Comparison of ENCODE assay signal across 3 cellular contexts in the genomic region with DNA sequence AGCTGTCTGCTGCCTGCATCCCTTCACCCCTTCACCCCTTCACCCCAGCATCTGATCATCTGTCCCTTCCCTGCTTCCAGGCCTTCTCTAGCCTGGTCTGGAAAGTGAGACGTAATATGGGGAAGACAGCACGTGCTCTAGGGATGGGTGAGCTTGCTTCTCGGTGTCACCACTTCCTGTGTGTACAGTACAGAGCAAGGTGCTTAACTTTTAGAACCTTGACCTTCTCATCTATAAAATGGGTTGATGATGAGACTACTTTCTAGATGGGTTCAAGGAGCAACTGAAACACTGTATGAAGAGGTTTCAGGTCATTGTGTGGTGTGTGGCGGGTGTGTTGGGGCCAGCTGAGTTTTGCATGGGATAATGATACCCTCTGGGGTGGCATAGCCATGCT.
TF ChIP-seq lines count a peak whose summit lies in the region.

No MANE protein-coding gene starts in this region.

TF ChIP-seq in SK-N-SH, 30 proteins besides CTCF, POLR2A, EP300 and RAD21 (continues in another document):
- TF ChIP-seq, protein P1, sequence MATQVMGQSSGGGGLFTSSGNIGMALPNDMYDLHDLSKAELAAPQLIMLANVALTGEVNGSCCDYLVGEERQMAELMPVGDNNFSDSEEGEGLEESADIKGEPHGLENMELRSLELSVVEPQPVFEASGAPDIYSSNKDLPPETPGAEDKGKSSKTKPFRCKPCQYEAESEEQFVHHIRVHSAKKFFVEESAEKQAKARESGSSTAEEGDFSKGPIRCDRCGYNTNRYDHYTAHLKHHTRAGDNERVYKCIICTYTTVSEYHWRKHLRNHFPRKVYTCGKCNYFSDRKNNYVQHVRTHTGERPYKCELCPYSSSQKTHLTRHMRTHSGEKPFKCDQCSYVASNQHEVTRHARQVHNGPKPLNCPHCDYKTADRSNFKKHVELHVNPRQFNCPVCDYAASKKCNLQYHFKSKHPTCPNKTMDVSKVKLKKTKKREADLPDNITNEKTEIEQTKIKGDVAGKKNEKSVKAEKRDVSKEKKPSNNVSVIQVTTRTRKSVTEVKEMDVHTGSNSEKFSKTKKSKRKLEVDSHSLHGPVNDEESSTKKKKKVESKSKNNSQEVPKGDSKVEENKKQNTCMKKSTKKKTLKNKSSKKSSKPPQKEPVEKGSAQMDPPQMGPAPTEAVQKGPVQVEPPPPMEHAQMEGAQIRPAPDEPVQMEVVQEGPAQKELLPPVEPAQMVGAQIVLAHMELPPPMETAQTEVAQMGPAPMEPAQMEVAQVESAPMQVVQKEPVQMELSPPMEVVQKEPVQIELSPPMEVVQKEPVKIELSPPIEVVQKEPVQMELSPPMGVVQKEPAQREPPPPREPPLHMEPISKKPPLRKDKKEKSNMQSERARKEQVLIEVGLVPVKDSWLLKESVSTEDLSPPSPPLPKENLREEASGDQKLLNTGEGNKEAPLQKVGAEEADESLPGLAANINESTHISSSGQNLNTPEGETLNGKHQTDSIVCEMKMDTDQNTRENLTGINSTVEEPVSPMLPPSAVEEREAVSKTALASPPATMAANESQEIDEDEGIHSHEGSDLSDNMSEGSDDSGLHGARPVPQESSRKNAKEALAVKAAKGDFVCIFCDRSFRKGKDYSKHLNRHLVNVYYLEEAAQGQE (IDR thresholded peaks at IDR 0.05; ENCODE audit: low read depth, low read length) = no peak
- TF ChIP-seq FOXM1 (IDR thresholded peaks at IDR 0.05; ENCODE audit: low read depth) = no peak
- TF ChIP-seq RCOR1 (IDR thresholded peaks at IDR 0.05; ENCODE audit: low read length) = no peak
- TF ChIP-seq, protein P2, sequence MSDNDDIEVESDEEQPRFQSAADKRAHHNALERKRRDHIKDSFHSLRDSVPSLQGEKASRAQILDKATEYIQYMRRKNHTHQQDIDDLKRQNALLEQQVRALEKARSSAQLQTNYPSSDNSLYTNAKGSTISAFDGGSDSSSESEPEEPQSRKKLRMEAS (IDR thresholded peaks at IDR 0.05; ENCODE audit: low read depth) = no peak
- no peak for TF ChIP-seq YY1 (IDR thresholded peaks at IDR 0.05; ENCODE audit: low read depth)
- TF ChIP-seq, protein P3, sequence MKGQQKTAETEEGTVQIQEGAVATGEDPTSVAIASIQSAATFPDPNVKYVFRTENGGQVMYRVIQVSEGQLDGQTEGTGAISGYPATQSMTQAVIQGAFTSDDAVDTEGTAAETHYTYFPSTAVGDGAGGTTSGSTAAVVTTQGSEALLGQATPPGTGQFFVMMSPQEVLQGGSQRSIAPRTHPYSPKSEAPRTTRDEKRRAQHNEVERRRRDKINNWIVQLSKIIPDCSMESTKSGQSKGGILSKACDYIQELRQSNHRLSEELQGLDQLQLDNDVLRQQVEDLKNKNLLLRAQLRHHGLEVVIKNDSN (IDR thresholded peaks at IDR 0.05; ENCODE audit: borderline replicate concordance, low read depth) = no peak
- no peak for TF ChIP-seq MXI1 (IDR thresholded peaks at IDR 0.05; ENCODE audit: low read depth, low read length)
- no peak for TF ChIP-seq SMC3 (IDR thresholded peaks at IDR 0.05; ENCODE audit: low read depth, low read length)
- no peak for TF ChIP-seq CHD2 (IDR thresholded peaks at IDR 0.05; ENCODE audit: low read length, partially characterized antibody)
- TF ChIP-seq, protein P4, sequence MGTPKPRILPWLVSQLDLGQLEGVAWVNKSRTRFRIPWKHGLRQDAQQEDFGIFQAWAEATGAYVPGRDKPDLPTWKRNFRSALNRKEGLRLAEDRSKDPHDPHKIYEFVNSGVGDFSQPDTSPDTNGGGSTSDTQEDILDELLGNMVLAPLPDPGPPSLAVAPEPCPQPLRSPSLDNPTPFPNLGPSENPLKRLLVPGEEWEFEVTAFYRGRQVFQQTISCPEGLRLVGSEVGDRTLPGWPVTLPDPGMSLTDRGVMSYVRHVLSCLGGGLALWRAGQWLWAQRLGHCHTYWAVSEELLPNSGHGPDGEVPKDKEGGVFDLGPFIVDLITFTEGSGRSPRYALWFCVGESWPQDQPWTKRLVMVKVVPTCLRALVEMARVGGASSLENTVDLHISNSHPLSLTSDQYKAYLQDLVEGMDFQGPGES (IDR thresholded peaks at IDR 0.05; ENCODE audit: low read depth, low read length) = no peak
- no peak for TF ChIP-seq GABPA (IDR thresholded peaks at IDR 0.05; ENCODE audit: low read depth)
- TF ChIP-seq RFX5 (IDR thresholded peaks at IDR 0.05; ENCODE audit: low read length) = no peak
- no peak for TF ChIP-seq NRF1 (IDR thresholded peaks at IDR 0.05; ENCODE audit: low read depth, low read length)
- no peak for TF ChIP-seq ELF1 (IDR thresholded peaks at IDR 0.05)
- no peak for TF ChIP-seq TCF12 (IDR thresholded peaks at IDR 0.05)
- no peak for TF ChIP-seq MEF2A (IDR thresholded peaks at IDR 0.05; ENCODE audit: borderline replicate concordance, low read depth)
- TF ChIP-seq EZH2phosphoT487 (IDR thresholded peaks at IDR 0.05; ENCODE audit: borderline replicate concordance, low read depth) = no peak

TF ChIP-seq in SK-N-SH treated with all-trans-retinoic acid at 6 μM for 48 hours, 23 proteins besides CTCF, POLR2A, EP300 and RAD21 (continues in another document):
- TF ChIP-seq, protein P5, sequence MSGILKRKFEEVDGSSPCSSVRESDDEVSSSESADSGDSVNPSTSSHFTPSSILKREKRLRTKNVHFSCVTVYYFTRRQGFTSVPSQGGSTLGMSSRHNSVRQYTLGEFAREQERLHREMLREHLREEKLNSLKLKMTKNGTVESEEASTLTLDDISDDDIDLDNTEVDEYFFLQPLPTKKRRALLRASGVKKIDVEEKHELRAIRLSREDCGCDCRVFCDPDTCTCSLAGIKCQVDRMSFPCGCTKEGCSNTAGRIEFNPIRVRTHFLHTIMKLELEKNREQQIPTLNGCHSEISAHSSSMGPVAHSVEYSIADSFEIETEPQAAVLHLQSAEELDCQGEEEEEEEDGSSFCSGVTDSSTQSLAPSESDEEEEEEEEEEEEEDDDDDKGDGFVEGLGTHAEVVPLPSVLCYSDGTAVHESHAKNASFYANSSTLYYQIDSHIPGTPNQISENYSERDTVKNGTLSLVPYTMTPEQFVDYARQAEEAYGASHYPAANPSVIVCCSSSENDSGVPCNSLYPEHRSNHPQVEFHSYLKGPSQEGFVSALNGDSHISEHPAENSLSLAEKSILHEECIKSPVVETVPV (CRISPR knock-in tag; IDR thresholded peaks at IDR 0.05) = no peak
- TF ChIP-seq, protein P6, sequence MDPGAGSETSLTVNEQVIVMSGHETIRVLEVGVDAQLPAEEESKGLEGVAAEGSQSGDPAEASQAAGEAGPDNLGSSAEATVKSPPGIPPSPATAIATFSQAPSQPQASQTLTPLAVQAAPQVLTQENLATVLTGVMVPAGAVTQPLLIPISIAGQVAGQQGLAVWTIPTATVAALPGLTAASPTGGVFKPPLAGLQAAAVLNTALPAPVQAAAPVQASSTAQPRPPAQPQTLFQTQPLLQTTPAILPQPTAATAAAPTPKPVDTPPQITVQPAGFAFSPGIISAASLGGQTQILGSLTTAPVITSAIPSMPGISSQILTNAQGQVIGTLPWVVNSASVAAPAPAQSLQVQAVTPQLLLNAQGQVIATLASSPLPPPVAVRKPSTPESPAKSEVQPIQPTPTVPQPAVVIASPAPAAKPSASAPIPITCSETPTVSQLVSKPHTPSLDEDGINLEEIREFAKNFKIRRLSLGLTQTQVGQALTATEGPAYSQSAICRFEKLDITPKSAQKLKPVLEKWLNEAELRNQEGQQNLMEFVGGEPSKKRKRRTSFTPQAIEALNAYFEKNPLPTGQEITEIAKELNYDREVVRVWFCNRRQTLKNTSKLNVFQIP (CRISPR knock-in tag; IDR thresholded peaks at IDR 0.05; ENCODE audit: borderline replicate concordance, low read depth) = no peak
- TF ChIP-seq, protein P7, sequence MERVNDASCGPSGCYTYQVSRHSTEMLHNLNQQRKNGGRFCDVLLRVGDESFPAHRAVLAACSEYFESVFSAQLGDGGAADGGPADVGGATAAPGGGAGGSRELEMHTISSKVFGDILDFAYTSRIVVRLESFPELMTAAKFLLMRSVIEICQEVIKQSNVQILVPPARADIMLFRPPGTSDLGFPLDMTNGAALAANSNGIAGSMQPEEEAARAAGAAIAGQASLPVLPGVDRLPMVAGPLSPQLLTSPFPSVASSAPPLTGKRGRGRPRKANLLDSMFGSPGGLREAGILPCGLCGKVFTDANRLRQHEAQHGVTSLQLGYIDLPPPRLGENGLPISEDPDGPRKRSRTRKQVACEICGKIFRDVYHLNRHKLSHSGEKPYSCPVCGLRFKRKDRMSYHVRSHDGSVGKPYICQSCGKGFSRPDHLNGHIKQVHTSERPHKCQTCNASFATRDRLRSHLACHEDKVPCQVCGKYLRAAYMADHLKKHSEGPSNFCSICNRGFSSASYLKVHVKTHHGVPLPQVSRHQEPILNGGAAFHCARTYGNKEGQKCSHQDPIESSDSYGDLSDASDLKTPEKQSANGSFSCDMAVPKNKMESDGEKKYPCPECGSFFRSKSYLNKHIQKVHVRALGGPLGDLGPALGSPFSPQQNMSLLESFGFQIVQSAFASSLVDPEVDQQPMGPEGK (CRISPR knock-in tag; IDR thresholded peaks at IDR 0.05; ENCODE audit: borderline replicate concordance) = no peak
- TF ChIP-seq, protein P8, sequence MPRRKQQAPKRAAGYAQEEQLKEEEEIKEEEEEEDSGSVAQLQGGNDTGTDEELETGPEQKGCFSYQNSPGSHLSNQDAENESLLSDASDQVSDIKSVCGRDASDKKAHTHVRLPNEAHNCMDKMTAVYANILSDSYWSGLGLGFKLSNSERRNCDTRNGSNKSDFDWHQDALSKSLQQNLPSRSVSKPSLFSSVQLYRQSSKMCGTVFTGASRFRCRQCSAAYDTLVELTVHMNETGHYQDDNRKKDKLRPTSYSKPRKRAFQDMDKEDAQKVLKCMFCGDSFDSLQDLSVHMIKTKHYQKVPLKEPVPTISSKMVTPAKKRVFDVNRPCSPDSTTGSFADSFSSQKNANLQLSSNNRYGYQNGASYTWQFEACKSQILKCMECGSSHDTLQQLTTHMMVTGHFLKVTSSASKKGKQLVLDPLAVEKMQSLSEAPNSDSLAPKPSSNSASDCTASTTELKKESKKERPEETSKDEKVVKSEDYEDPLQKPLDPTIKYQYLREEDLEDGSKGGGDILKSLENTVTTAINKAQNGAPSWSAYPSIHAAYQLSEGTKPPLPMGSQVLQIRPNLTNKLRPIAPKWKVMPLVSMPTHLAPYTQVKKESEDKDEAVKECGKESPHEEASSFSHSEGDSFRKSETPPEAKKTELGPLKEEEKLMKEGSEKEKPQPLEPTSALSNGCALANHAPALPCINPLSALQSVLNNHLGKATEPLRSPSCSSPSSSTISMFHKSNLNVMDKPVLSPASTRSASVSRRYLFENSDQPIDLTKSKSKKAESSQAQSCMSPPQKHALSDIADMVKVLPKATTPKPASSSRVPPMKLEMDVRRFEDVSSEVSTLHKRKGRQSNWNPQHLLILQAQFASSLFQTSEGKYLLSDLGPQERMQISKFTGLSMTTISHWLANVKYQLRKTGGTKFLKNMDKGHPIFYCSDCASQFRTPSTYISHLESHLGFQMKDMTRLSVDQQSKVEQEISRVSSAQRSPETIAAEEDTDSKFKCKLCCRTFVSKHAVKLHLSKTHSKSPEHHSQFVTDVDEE (CRISPR knock-in tag; IDR thresholded peaks at IDR 0.05) = no peak

TF ChIP-seq in GM12878, 131 proteins besides CTCF, POLR2A, EP300 and RAD21:
- TF ChIP-seq ZNF384 (IDR thresholded peaks at IDR 0.05; ENCODE audit: borderline replicate concordance, low read depth, low read length) (no peak), NBN (IDR thresholded peaks at IDR 0.05) (no peak), EED (IDR thresholded peaks at IDR 0.05; ENCODE audit: low read depth) (no peak), RELA (IDR thresholded peaks at IDR 0.05; ENCODE audit: borderline replicate concordance, partially characterized antibody) (no peak), MXI1 (IDR thresholded peaks at IDR 0.05; ENCODE audit: low read depth, low read length) (no peak), LARP7 (IDR thresholded peaks at IDR 0.05) (no peak), FOXK2 (IDR thresholded peaks at IDR 0.05) (no peak)
- TF ChIP-seq, protein P9, sequence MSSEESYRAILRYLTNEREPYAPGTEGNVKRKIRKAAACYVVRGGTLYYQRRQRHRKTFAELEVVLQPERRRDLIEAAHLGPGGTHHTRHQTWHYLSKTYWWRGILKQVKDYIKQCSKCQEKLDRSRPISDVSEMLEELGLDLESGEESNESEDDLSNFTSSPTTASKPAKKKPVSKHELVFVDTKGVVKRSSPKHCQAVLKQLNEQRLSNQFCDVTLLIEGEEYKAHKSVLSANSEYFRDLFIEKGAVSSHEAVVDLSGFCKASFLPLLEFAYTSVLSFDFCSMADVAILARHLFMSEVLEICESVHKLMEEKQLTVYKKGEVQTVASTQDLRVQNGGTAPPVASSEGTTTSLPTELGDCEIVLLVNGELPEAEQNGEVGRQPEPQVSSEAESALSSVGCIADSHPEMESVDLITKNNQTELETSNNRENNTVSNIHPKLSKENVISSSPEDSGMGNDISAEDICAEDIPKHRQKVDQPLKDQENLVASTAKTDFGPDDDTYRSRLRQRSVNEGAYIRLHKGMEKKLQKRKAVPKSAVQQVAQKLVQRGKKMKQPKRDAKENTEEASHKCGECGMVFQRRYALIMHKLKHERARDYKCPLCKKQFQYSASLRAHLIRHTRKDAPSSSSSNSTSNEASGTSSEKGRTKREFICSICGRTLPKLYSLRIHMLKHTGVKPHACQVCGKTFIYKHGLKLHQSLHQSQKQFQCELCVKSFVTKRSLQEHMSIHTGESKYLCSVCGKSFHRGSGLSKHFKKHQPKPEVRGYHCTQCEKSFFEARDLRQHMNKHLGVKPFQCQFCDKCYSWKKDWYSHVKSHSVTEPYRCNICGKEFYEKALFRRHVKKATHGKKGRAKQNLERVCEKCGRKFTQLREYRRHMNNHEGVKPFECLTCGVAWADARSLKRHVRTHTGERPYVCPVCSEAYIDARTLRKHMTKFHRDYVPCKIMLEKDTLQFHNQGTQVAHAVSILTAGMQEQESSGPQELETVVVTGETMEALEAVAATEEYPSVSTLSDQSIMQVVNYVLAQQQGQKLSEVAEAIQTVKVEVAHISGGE (CRISPR knock-in tag; IDR thresholded peaks at IDR 0.05) = no peak
- TF ChIP-seq, protein P10, sequence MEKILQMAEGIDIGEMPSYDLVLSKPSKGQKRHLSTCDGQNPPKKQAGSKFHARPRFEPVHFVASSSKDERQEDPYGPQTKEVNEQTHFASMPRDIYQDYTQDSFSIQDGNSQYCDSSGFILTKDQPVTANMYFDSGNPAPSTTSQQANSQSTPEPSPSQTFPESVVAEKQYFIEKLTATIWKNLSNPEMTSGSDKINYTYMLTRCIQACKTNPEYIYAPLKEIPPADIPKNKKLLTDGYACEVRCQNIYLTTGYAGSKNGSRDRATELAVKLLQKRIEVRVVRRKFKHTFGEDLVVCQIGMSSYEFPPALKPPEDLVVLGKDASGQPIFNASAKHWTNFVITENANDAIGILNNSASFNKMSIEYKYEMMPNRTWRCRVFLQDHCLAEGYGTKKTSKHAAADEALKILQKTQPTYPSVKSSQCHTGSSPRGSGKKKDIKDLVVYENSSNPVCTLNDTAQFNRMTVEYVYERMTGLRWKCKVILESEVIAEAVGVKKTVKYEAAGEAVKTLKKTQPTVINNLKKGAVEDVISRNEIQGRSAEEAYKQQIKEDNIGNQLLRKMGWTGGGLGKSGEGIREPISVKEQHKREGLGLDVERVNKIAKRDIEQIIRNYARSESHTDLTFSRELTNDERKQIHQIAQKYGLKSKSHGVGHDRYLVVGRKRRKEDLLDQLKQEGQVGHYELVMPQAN (conservative IDR thresholded peaks at IDR 0.05) = no peak
